8 cellular contexts compared by ENCODE assay signal in the genomic region with DNA sequence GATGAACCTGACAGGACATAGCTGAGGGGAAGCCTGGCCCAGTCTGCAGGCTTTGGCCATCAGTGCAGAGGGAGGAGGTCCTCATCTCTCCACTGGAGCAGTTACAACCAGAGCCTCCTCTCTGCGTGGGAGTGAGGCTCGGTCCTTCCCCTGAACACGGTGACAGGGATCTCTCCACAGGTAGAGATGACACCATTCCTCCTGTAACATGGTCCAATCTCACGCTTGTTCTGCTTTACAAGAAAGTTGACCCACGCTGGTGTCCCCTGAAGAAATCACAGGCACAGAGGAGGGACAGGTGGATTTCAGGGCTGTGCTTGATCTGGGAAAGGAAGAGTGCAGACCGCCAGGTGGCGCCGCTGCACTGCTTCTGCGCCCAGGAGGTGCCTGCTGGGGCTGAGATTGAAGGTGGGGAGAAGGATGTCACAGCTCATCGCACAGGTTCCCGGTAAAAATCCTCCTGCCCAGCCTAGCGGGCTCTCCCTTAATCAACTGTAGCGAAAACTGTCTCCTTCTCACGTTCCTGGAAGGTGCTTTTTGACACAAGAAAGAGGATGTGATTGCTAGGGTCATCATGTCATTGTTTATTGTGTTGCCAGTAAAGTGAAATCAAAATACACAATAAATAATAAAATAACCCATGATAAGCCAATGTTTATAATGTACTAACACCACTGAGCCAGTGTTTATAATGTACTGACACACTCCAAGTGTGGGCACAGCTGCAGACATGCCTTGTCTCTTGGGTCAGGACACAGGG. TPM values are rescaled to one million over a fixed set of nuclear protein-coding genes. Genes with fewer than 3 reads are reported as not detected.
DNase-seq lines count a peak whose midpoint lies in the region; ATAC-seq and TF ChIP-seq lines count a peak whose summit lies in the region.

No MANE protein-coding gene starts in this region.

- TF ChIP-seq POLR2A in NB4 (IDR thresholded peaks at IDR 0.05; ENCODE audit: extremely low read depth, insufficient read length) = no peak

- no peak overlapping the region for H3K9ac ChIP-seq in adipocyte (ENCODE audit: low read length)

- H3K4me3 ChIP-seq in NB4 (ENCODE audit: low read depth, low read length) (no peak overlapping the region), adipocyte (ENCODE audit: low read length) (no peak overlapping the region), left ventricle myocardium inferior (no peak overlapping the region)

- H3K36me3 ChIP-seq in adipocyte (ENCODE audit: control insufficient read depth, insufficient read depth, low read length, severe bottlenecking) (no peaks in the 10 kb centered on the region), left ventricle myocardium inferior (no peaks in the 10 kb centered on the region)

- H3K27me3 ChIP-seq in adipocyte (replicated peaks; ENCODE audit: control insufficient read depth, insufficient read depth, low read length) (peaks cover 60% of the 10 kb centered on the region), left ventricle myocardium inferior (ENCODE audit: low read depth) (peaks cover 81% of the 10 kb centered on the region)

- no peak for ATAC-seq in HG03159 (IDR thresholded peaks at IDR 0.05; ENCODE audit: unreplicated experiment)
- no peak for ATAC-seq in HG03432 (IDR thresholded peaks at IDR 0.05; ENCODE audit: unreplicated experiment)

- peaks cover 8% of the 10 kb centered on the region for H3K9me3 ChIP-seq in adipocyte (ENCODE audit: control insufficient read depth, low read length)
- H3K9me3 ChIP-seq in left ventricle myocardium inferior (replicated peaks) = peaks cover 2% of the 10 kb centered on the region

- intact Hi-C loops in left ventricle myocardium inferior (cut with micrococcal nuclease) = loop anchor here (2.0 kb wide), 1 partner anchor 165 kb away; no protein-coding TSS in a partner anchor

- TF ChIP-seq CTCF in GM12873 (IDR thresholded peaks at IDR 0.05; ENCODE audit: insufficient read depth, low read depth, low read length, missing control alignments) = peak; percentile 98
- peak; percentile 80 for TF ChIP-seq CTCF in NB4 (IDR thresholded peaks at IDR 0.05; ENCODE audit: low read depth, low read length)
- peak; percentile 93 for TF ChIP-seq CTCF in left ventricle myocardium inferior (IDR thresholded peaks at IDR 0.05; ENCODE audit: borderline replicate concordance)

- peak; percentile 66 for DNase-seq in NB4 (ENCODE audit: low read depth)
- DNase-seq in T-helper 2 cell = peak; percentile 69 to 78 (median 75)
- peak; percentile 85 for DNase-seq in adipocyte (ENCODE audit: low read depth)
- peak; percentile 79 for DNase-seq in left ventricle myocardium inferior
- DNase-seq in retina = peak; percentile 88

- H3K27ac ChIP-seq in left ventricle myocardium inferior (replicated peaks) = no peak overlapping the region

- H3K4me1 ChIP-seq in adipocyte (ENCODE audit: control insufficient read depth, insufficient read depth, low read length) (peaks cover 5% of the 10 kb centered on the region), left ventricle myocardium inferior (peaks cover 5% of the 10 kb centered on the region)

RNA-seq across cellular contexts. Expression of a gene that starts 20.4 kb away (rescaled TPM):
- total RNA-seq in left ventricle myocardium inferior = not detected
